ENCODE assay signal across 24 cellular contexts in the genomic region with DNA sequence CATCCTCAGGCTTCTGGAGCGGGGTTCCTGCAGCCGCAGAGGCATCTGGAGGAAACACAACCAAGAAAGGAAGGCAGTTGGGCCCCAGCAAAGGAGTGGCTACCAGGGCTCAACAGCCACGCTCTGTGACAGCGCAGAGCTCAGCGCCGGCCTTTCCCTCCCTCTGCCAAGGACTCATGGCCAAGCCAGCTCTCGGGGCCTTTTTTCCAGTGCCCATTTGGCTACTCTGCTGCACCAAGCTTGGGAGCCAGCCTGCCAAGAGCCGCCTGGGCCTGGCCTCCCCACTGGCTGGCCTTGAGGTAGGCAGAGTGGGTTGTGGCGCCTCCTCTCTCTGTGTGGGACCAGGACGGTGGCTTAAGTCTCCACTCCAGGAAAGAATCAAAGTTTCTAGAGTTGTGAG. TPM values are rescaled to one million over a fixed set of nuclear protein-coding genes. Genes with fewer than 3 reads are reported as not detected.
DNase-seq lines count a peak whose midpoint lies in the region; ATAC-seq, FAIRE-seq and TF ChIP-seq lines count a peak whose summit lies in the region.
"Had no signal": no experiment of that assay in that cellular context is flagged by ENCODE, and none has a peak within 500 bp of the region (broad histone marks: within the 10 kb centered on the region; RNA-seq: fewer than 3 reads in every experiment).

No MANE protein-coding gene starts in this region.

- peaks cover 0 to 17% of the 10 kb centered on the region in 2 experiments; a peak in 2 of 5 replicates for H3K4me1 ChIP-seq in K562 (replicated peaks in 1 of 2; ENCODE audit: control insufficient read depth in 2 of 2, insufficient read depth in 2 of 2, low read length in 2 of 2)
- no peaks in the 10 kb centered on the region for H3K4me1 ChIP-seq in spleen
- H3K4me1 ChIP-seq: BE2C, HAP-1 had no signal

- H3K4me3 Mint-ChIP-seq in CD14-positive monocyte, result no peak overlapping the region
- H3K4me3 Mint-ChIP-seq: CD4-positive, CD25-positive, alpha-beta regulatory T cell had no signal

- H3K9ac ChIP-seq in K562 (ENCODE audit: insufficient read depth in 1 of 2, low read depth in 2 of 2, low read length in 2 of 2), result peak overlapping the region in 1 of 2 experiments; percentile 26; a peak in 1 of 4 replicates
- H3K9ac ChIP-seq: GM23248, KMS-11 had no signal

- no peak for TF ChIP-seq EP300 in K562 (IDR thresholded peaks at IDR 0.05; ENCODE audit: low read length)

- no peak for ATAC-seq in K562

- BruUV-seq in K562 (replicated peaks; lab: Mats Ljungman, UMichigan), result no TSS peak

- in situ Hi-C loops in K562 (cut with MboI), result loop anchor here (5.0 to 25.0 kb wide), 2 partner anchors 1183 to 1373 kb away; a partner anchor contains a TSS

- DNase-seq in CD14-positive monocyte (ENCODE audit: low spot score) (peak; percentile 37), K562 (ENCODE audit: extremely low read depth in 1 of 4, low spot score in 3 of 4) (peak in 1 of 4 experiments; percentile 2), midbrain (lab: John Stamatoyannopoulos, UW) (peak; percentile 8), spleen (peak; percentile 56), foreskin melanocyte (no peak), NCI-H187 (lab: John Stamatoyannopoulos, UW) (no peak), NOMO-1 treated with dmso at 0.1 percent for 144 hours (lab: John Stamatoyannopoulos, UW; ENCODE audit: unreplicated experiment) (no peak)
- DNase-seq: BE2C; CD4-positive, CD25-positive, alpha-beta regulatory T cell; EL; GM23248; NCI-H1092 treated with DMSO at 0.1 percent for 48 hours; NCI-H1436 treated with DMSO at 0.1 percent for 48 hours; NCI-H2029; NCI-H2227 treated with DMSO at 0.1 percent for 48 hours; NCI-H510A; NCI-H748 treated with DMSO at 0.1 percent for 48 hours; NK-92 treated with Interleukin-12 subunit alpha and Interleukin-12 subunit beta, amount 100 ng/mL, for 24 hours had no signal

- no peak overlapping the region for H3K27ac ChIP-seq in K562 (ENCODE audit: extremely low read depth, low read depth, low read length)
- no peak overlapping the region for H3K27ac ChIP-seq in spleen
- H3K27ac ChIP-seq: GM23248, KMS-11 had no signal

- H3K4me3 ChIP-seq in K562 (no peak overlapping the region), spleen (no peak overlapping the region)
- H3K4me3 ChIP-seq: GM23248, HAP-1 had no signal

- WGBS in K562 (ENCODE audit: insufficient coverage, low coverage, missing lambda C conversion rate), result 93% methylated on average over 6 of the region's 10 CpGs
- 82 to 96% (median 94%) methylated on average over 4 to 10 of the region's 10 CpGs for WGBS in spleen, 5 donors

- CTCF ChIA-PET in K562 (lab: Yijun Ruan, JAX; ENCODE audit: low intra/inter-chr PET ratio), result no interaction called here

- no peak overlapping the region for H2AFZ ChIP-seq in K562 (ENCODE audit: low read depth, low read length)
- H2AFZ ChIP-seq: GM23248 had no signal

- no peaks in the 10 kb centered on the region for H3K4me1 Mint-ChIP-seq in CD14-positive monocyte
- H3K4me1 Mint-ChIP-seq: CD4-positive, CD25-positive, alpha-beta regulatory T cell had no signal

- POLR2A ChIA-PET in K562 (lab: Yijun Ruan, JAX), result interaction anchor here (0.7 to 1.0 kb wide), 3 partner anchors 26 to 171 kb away, joined by 3 to 5 read pairs (median 3); no protein-coding TSS in a partner anchor

- H3K36me3 ChIP-seq in K562 (ENCODE audit: control insufficient read depth, insufficient read depth, low read length) (peaks cover 34% of the 10 kb centered on the region; the same call in 1 of the 3 replicates), spleen (peaks cover 0 to 59% (median 37%) of the 10 kb centered on the region in 6 donors)
- H3K36me3 ChIP-seq: BE2C, HAP-1 had no signal

- H3K79me2 ChIP-seq in K562 (ENCODE audit: control insufficient read depth, insufficient read depth, low read length), result no peaks in the 10 kb centered on the region

- TF ChIP-seq POLR2A in K562 (conservative IDR thresholded peaks at IDR 0.05) (no peak), spleen (IDR thresholded peaks at IDR 0.05) (no peak)

- peaks cover 0 to 2% (median 2%) of the 10 kb centered on the region in 3 donors for H3K27me3 Mint-ChIP-seq in CD14-positive monocyte (ENCODE audit: low read depth in 3 of 3)
- H3K27me3 Mint-ChIP-seq: CD4-positive, CD25-positive, alpha-beta regulatory T cell had no signal

- TF ChIP-seq CTCF in CD14-positive monocyte (IDR thresholded peaks at IDR 0.05), result no peak
- no peak for TF ChIP-seq CTCF in K562 (IDR thresholded peaks at IDR 0.05 in 2 of 3, conservative IDR thresholded peaks at IDR 0.05 in 1 of 3; ENCODE audit: insufficient read depth in 2 of 3, low read depth in 1 of 3, low read length in 3 of 3)
- TF ChIP-seq CTCF in spleen (IDR thresholded peaks at IDR 0.05 in 8 of 11, conservative IDR thresholded peaks at IDR 0.05 in 3 of 11), result no peak

- H3K27me3 ChIP-seq in K562 (ENCODE audit: control insufficient read depth in 2 of 2, insufficient read depth in 2 of 2, low read length in 2 of 2), result no peaks in the 10 kb centered on the region
- no peaks in the 10 kb centered on the region for H3K27me3 ChIP-seq in spleen (replicated peaks in 1 of 7)
- H3K27me3 ChIP-seq: BE2C had no signal

- TF ChIP-seq RAD21 in K562 (CRISPR knock-in tag; conservative IDR thresholded peaks at IDR 0.05 in 1 of 2, IDR thresholded peaks at IDR 0.05 in 1 of 2), result no peak

- H3K27ac Mint-ChIP-seq in CD14-positive monocyte, result peak overlapping the region in 1 of 7 donors; percentile 13
- H3K27ac Mint-ChIP-seq: CD4-positive, CD25-positive, alpha-beta regulatory T cell had no signal

- peaks cover 0 to 2% (median 0%) of the 10 kb centered on the region in 7 donors for H3K9me3 Mint-ChIP-seq in CD14-positive monocyte
- H3K9me3 Mint-ChIP-seq: CD4-positive, CD25-positive, alpha-beta regulatory T cell had no signal

- no peaks in the 10 kb centered on the region for H3K9me1 ChIP-seq in K562 (ENCODE audit: control insufficient read depth, insufficient read depth, low read length)

- intact Hi-C loops in CD14-positive monocyte (cut with micrococcal nuclease), result no loop called here
- intact Hi-C loops in K562 (cut with micrococcal nuclease), result no loop called here
- intact Hi-C loops in spleen (cut with DNase I; ENCODE audit: low total_unique reads), result no loop called here

- H3K4me2 ChIP-seq in K562 (ENCODE audit: insufficient read depth, low read length), result no peak overlapping the region
- H3K4me2 ChIP-seq: KMS-11 had no signal

- no peaks in the 10 kb centered on the region for H3K9me3 ChIP-seq in K562 (replicated peaks; ENCODE audit: control insufficient read depth, insufficient read depth, low read depth, low read length)
- H3K9me3 ChIP-seq in spleen, result no peaks in the 10 kb centered on the region
- H3K9me3 ChIP-seq: BE2C, HAP-1 had no signal

- peaks cover 26 to 56% of the 10 kb centered on the region in 2 donors for H3K36me3 Mint-ChIP-seq in CD14-positive monocyte

- no peak for FAIRE-seq in K562 (lab: Jason Lieb, UNC)
- FAIRE-seq: RCC 7860 had no signal

- no peaks in the 10 kb centered on the region for H4K20me1 ChIP-seq in K562 (replicated peaks; ENCODE audit: control insufficient read depth, insufficient read depth, low read length)

RNA-seq across cellular contexts. Expression of a gene that starts 7.2 kb away (rescaled TPM):
- polyA plus RNA-seq in CD14-positive monocyte, result not detected
- 34.1 and 111 TPM in 2 replicates for total RNA-seq in K562 (2011; cell fraction: chromatin; rRNA removed; ENCODE audit: low replicate concordance)
- total RNA-seq in K562 (2011; cell fraction: nucleolus; rRNA removed), result 65.5 and 86.6 TPM in 2 replicates
- 51.4 and 61.8 TPM in 2 replicates for total RNA-seq in K562 (2011; cell fraction: nucleoplasm; rRNA removed)
- total RNA-seq in K562 (2014; rRNA removed), result 19.5 and 28.0 TPM in 2 replicates
- 3.7 and 4.3 TPM in 2 replicates for total RNA-seq in K562 (2014; rRNA removed; fragmentation: Illumina TruSeq; extraction: Trizol)
- 9.5 and 9.6 TPM in 2 replicates for total RNA-seq in K562 (2015; rRNA removed; fragmentation: Illumina TruSeq; extraction: Trizol)
- total RNA-seq in K562 (2021), result 12.5 and 13.1 TPM in 2 replicates
- polyA plus RNA-seq in K562 (2011; rRNA removed), result 22.1 and 29.0 TPM in 2 replicates
- 19.9 and 23.2 TPM in 2 replicates for polyA plus RNA-seq in K562 (2011; cell fraction: cytosol; rRNA removed)
- 128 and 170 TPM in 2 replicates for polyA plus RNA-seq in K562 (2011; cell fraction: nucleus; rRNA removed)
- polyA plus RNA-seq in K562 (2012), result 11.6 and 20.5 TPM in 2 replicates
- polyA plus RNA-seq in K562 (2014; fragmentation: Illumina TruSeq; extraction: Trizol), result 8.8 and 11.0 TPM in 2 replicates
- polyA plus RNA-seq in K562 (2014; fragmentation: Nextera tagmentation; extraction: Ambion mirVana), result 1 to 10 TPM; 1.1 to 1.3 TPM
- 25.1 and 38.1 TPM in 2 replicates for polyA plus RNA-seq in K562 (2014; rRNA removed)
- 4.6 and 4.9 TPM in 2 replicates for polyA minus RNA-seq in K562 (2011; rRNA and poly(A)+ RNA removed)
- polyA minus RNA-seq in K562 (2011; cell fraction: cytosol; rRNA and poly(A)+ RNA removed), result 5.3 and 10.2 TPM in 2 replicates
- polyA minus RNA-seq in K562 (2011; cell fraction: nucleus; rRNA and poly(A)+ RNA removed), result 20.9 and 21.0 TPM in 2 replicates
- total RNA-seq in spleen, result 1 to 10 TPM in 4 of 7 donors, under 1 TPM in 3; 0.44 to 3.7 (median 1.0) TPM
- 1 to 10 TPM in 2 of 3 donors, under 1 TPM in 1; 0.77 to 1.2 (median 1.2) TPM for polyA plus RNA-seq in spleen

RNA-seq across cellular contexts. Expression of a gene that starts 28.3 kb away (rescaled TPM):
- polyA plus RNA-seq in CD14-positive monocyte (10 to 100 TPM; 13.6 to 26.0 TPM), K562 (2011; rRNA removed) (124 and 159 TPM in 2 replicates), K562 (2014; fragmentation: Illumina TruSeq; extraction: Trizol) (12.3 and 61.7 TPM in 2 replicates), K562 (2014; fragmentation: Nextera tagmentation; extraction: Ambion mirVana) (10 to 100 TPM in 1 of 2 experiments, 1 to 10 TPM in 1; 5.8 to 10.8 TPM), K562 (2014; rRNA removed) (313 and 341 TPM in 2 replicates), spleen (100 to 1,000 TPM in 2 of 3 donors, 10 to 100 TPM in 1; 90.0 to 190 (median 108) TPM)
- 25.8 and 78.6 TPM in 2 replicates for total RNA-seq in K562 (2011; cell fraction: chromatin; rRNA removed; ENCODE audit: low replicate concordance)
- 83.4 and 85.7 TPM in 2 replicates for total RNA-seq in K562 (2011; cell fraction: nucleolus; rRNA removed)
- 47.7 and 51.6 TPM in 2 replicates for total RNA-seq in K562 (2011; cell fraction: nucleoplasm; rRNA removed)
- total RNA-seq in K562 (2014; rRNA removed) (355 and 449 TPM in 2 replicates), K562 (2014; rRNA removed; fragmentation: Illumina TruSeq; extraction: Trizol) (14.0 and 16.2 TPM in 2 replicates), K562 (2015; rRNA removed; fragmentation: Illumina TruSeq; extraction: Trizol) (101 and 116 TPM in 2 replicates), K562 (2021) (261 and 263 TPM in 2 replicates), spleen (10 to 100 TPM; 23.7 to 70.6 (median 38.4) TPM)
- polyA plus RNA-seq in K562 (2011; cell fraction: cytosol; rRNA removed), result 129 and 471 TPM in 2 replicates
- polyA plus RNA-seq in K562 (2011; cell fraction: nucleus; rRNA removed), result 79.8 and 83.1 TPM in 2 replicates
- 211 and 226 TPM in 2 replicates for polyA plus RNA-seq in K562 (2012)
- 11.0 and 12.8 TPM in 2 replicates for polyA minus RNA-seq in K562 (2011; rRNA and poly(A)+ RNA removed)
- 40.8 and 54.0 TPM in 2 replicates for polyA minus RNA-seq in K562 (2011; cell fraction: cytosol; rRNA and poly(A)+ RNA removed)
- 29.5 and 33.0 TPM in 2 replicates for polyA minus RNA-seq in K562 (2011; cell fraction: nucleus; rRNA and poly(A)+ RNA removed)

RNA-seq across cellular contexts. Expression of a gene that starts 44.6 kb away (rescaled TPM):
- polyA plus RNA-seq in CD14-positive monocyte (not detected), K562 (2011; rRNA removed) (0.14 TPM in 1 of 2 replicates, not detected in the other), K562 (2014; fragmentation: Illumina TruSeq; extraction: Trizol) (not detected in 2 replicates), K562 (2014; fragmentation: Nextera tagmentation; extraction: Ambion mirVana) (not detected), K562 (2014; rRNA removed) (not detected in 2 replicates), spleen (under 1 TPM in 2 of 3 donors, not detected in 1; 0.10 to 0.86 TPM)
- not detected in 2 replicates for total RNA-seq in K562 (2011; cell fraction: chromatin; rRNA removed; ENCODE audit: low replicate concordance)
- not detected in 2 replicates for total RNA-seq in K562 (2011; cell fraction: nucleolus; rRNA removed)
- not detected in 2 replicates for total RNA-seq in K562 (2011; cell fraction: nucleoplasm; rRNA removed)
- total RNA-seq in K562 (2014; rRNA removed) (not detected in 2 replicates), K562 (2014; rRNA removed; fragmentation: Illumina TruSeq; extraction: Trizol) (not detected in 2 replicates), K562 (2015; rRNA removed; fragmentation: Illumina TruSeq; extraction: Trizol) (not detected in 2 replicates), K562 (2021) (not detected in 2 replicates), spleen (not detected)
- 0.43 TPM in 1 of 2 replicates, not detected in the other for polyA plus RNA-seq in K562 (2011; cell fraction: cytosol; rRNA removed)
- 0.07 TPM in 1 of 2 replicates, not detected in the other for polyA plus RNA-seq in K562 (2011; cell fraction: nucleus; rRNA removed)
- 0.20 and 0.44 TPM in 2 replicates for polyA plus RNA-seq in K562 (2012)
- not detected in 2 replicates for polyA minus RNA-seq in K562 (2011; rRNA and poly(A)+ RNA removed)
- not detected in 2 replicates for polyA minus RNA-seq in K562 (2011; cell fraction: cytosol; rRNA and poly(A)+ RNA removed)
- not detected in 2 replicates for polyA minus RNA-seq in K562 (2011; cell fraction: nucleus; rRNA and poly(A)+ RNA removed)
- total RNA-seq: A673; CD4-positive, CD25-positive, alpha-beta regulatory T cell; GM23248; OCI-LY7; SK-MEL-5 had no signal
- polyA plus RNA-seq: CD4-positive, CD25-positive, alpha-beta regulatory T cell; GM23248 had no signal

Comparison
In these comparisons a context has a peak if more than half of its experiments do, and no peak if none do; other contexts are left out.
1. DNase-seq: peak in CD14-positive monocyte (single experiment), midbrain (single experiment) and spleen (single experiment); none in foreskin melanocyte (single experiment), NCI-H187 (0 of 2) and NOMO-1 treated with dmso at 0.1 percent for 144 hours (single experiment).